ENCODE assay signal across 14 cellular contexts in genomic region chr6:43808412-43808811, GRCh38. TPM values are rescaled to one million over a fixed set of nuclear protein-coding genes. Genes with fewer than 3 reads are reported as not detected.
DNase-seq lines count a peak whose midpoint lies in the region; ATAC-seq and TF ChIP-seq lines count a peak whose summit lies in the region.
"Had no signal": no experiment of that assay in that cellular context is flagged by ENCODE, and none has a peak within 500 bp of the region (broad histone marks: within the 10 kb centered on the region; RNA-seq: fewer than 3 reads in every experiment).

No MANE protein-coding gene starts in this region.

- ATAC-seq in esophagus mucosa, result no peak

- DNase-seq in PC-9 (no peak), hepatocyte (ENCODE audit: low spot score) (no peak), midbrain (lab: John Stamatoyannopoulos, UW) (no peak)
- DNase-seq: ACHN; BE2C; C1 segment of cervical spinal cord; CD4-positive, CD25-positive, alpha-beta regulatory T cell; CD8-positive, alpha-beta memory T cell; COR-L47; GM23248 had no signal

- H2AFZ ChIP-seq in PC-9 (no peak overlapping the region), hepatocyte (no peak overlapping the region)
- H2AFZ ChIP-seq: GM23248 had no signal

- no peaks in the 10 kb centered on the region for H3K9me3 ChIP-seq in PC-9 (ENCODE audit: insufficient read depth, low read depth)
- no peaks in the 10 kb centered on the region for H3K9me3 ChIP-seq in hepatocyte (ENCODE audit: low read depth)
- no peaks in the 10 kb centered on the region for H3K9me3 ChIP-seq in skeletal muscle tissue (ENCODE audit: control insufficient read depth in 3 of 3, low read length in 3 of 3)
- H3K9me3 ChIP-seq: BE2C, HAP-1 had no signal

- H3K4me3 ChIP-seq in PC-9 (no peak overlapping the region), hepatocyte (no peak overlapping the region), skeletal muscle tissue (ENCODE audit: low read length in 3 of 3) (no peak overlapping the region)
- H3K4me3 ChIP-seq: GM23248, HAP-1 had no signal

- peaks cover 40% of the 10 kb centered on the region for H3F3A ChIP-seq in PC-9 (ENCODE audit: insufficient read depth, low read depth)

- POLR2A ChIA-PET in PC-9 (lab: Charles Lee; ENCODE audit: unreplicated experiment), result no interaction called here

- CTCF ChIA-PET in PC-9 (lab: Charles Lee), result interaction anchor here (0.5 kb wide), 1 partner anchor 10 kb away, joined by 3 read pairs; no protein-coding TSS in a partner anchor

- no peaks in the 10 kb centered on the region for H3K36me3 ChIP-seq in PC-9 (ENCODE audit: low read depth)
- no peaks in the 10 kb centered on the region for H3K36me3 ChIP-seq in hepatocyte (replicated peaks; ENCODE audit: insufficient read depth, low read depth)
- H3K36me3 ChIP-seq in skeletal muscle tissue (ENCODE audit: control insufficient read depth in 3 of 3, insufficient read depth in 3 of 3, low read length in 3 of 3), result no peaks in the 10 kb centered on the region
- H3K36me3 ChIP-seq: BE2C, HAP-1 had no signal

- TF ChIP-seq CTCF in 22Rv1 (IDR thresholded peaks at IDR 0.05) (no peak), PC-9 (conservative IDR thresholded peaks at IDR 0.05) (no peak), hepatocyte (IDR thresholded peaks at IDR 0.05; ENCODE audit: poor library complexity) (no peak)

- peak overlapping the region; percentile 67 for H3K4me2 ChIP-seq in PC-9
- peak overlapping the region; percentile 71 for H3K4me2 ChIP-seq in hepatocyte

- H3K27me3 ChIP-seq in PC-9 (ENCODE audit: insufficient read depth, low read depth) (no peaks in the 10 kb centered on the region), hepatocyte (no peaks in the 10 kb centered on the region), skeletal muscle tissue (ENCODE audit: control insufficient read depth in 3 of 3, insufficient read depth in 3 of 3, low read length in 3 of 3) (no peaks in the 10 kb centered on the region)
- H3K27me3 ChIP-seq: BE2C had no signal

- H3K27ac ChIP-seq in 22Rv1 (peak overlapping the region; percentile 88), PC-9 (no peak overlapping the region), hepatocyte (peak overlapping the region; percentile 94), skeletal muscle tissue (ENCODE audit: low read depth, low read length) (peak overlapping the region; percentile 67)
- H3K27ac ChIP-seq: GM23248 had no signal

- H3K9me2 ChIP-seq in PC-9 (ENCODE audit: insufficient read depth) (no peaks in the 10 kb centered on the region), hepatocyte (replicated peaks; ENCODE audit: insufficient read depth) (no peaks in the 10 kb centered on the region)

- H3K9ac ChIP-seq in skeletal muscle tissue (ENCODE audit: low read depth in 1 of 3, low read length in 3 of 3), result peak overlapping the region in 1 of 3 donors; percentile 20
- H3K9ac ChIP-seq: GM23248 had no signal

- H4K20me1 ChIP-seq in PC-9 (ENCODE audit: insufficient read depth) (no peaks in the 10 kb centered on the region), hepatocyte (ENCODE audit: insufficient read depth, poor library complexity, severe bottlenecking) (no peaks in the 10 kb centered on the region)

- 95% methylated on average over 7 of the region's 7 CpGs for WGBS in hepatocyte (ENCODE audit: low lambda C conversion rate, missing lambda C conversion rate)

- H3K4me1 ChIP-seq in PC-9 (replicated peaks; ENCODE audit: insufficient read depth) (peaks cover 71% of the 10 kb centered on the region), hepatocyte (ENCODE audit: insufficient read depth) (peaks cover 60% of the 10 kb centered on the region), skeletal muscle tissue (ENCODE audit: control insufficient read depth in 3 of 3, insufficient read depth in 3 of 3, low read length in 3 of 3) (peaks cover 15 to 42% (median 36%) of the 10 kb centered on the region in 3 donors)
- H3K4me1 ChIP-seq: HAP-1 had no signal

- H3K79me2 ChIP-seq in PC-9 (ENCODE audit: low read depth), result no peaks in the 10 kb centered on the region
- H3K79me2 ChIP-seq in hepatocyte, result no peaks in the 10 kb centered on the region

- no TSS peak for BruUV-seq in PC-9 (replicated peaks; lab: Mats Ljungman, UMichigan)

- intact Hi-C loops in PC-9 (cut with micrococcal nuclease; ENCODE audit: unreplicated experiment), result no loop called here

RNA-seq across cellular contexts. Expression of gene VEGFA, which starts 38.4 kb away (rescaled TPM):
- total RNA-seq in PC-9 (2021), result 112 and 117 TPM in 2 replicates
- total RNA-seq in hepatocyte, result 165 and 179 TPM in 2 replicates
- 129 and 148 TPM in 2 replicates for polyA plus RNA-seq in hepatocyte
- total RNA-seq in skeletal muscle tissue, result 36.5 TPM
- 129 TPM for total RNA-seq in esophagus mucosa
- polyA plus RNA-seq: CD8-positive, alpha-beta memory T cell had no signal
